Comparison of ENCODE assay signal across 1 cellular context in the genomic region with DNA sequence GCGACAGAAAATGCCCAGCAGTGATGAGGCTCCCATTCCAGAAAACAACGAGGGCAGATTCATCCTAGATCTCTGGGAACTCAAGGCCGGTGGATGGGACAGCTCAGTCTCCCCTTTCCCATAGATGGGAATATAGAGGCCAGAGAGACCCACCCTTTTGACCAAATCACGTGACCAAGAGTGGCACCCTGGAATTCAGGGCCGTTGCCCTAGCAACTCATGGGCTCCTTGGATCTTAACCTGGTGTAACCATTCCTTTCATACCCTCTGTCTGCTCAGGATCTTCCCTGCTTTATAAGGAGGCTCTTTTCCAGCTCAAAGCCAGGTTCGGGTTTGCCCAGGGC.
TF ChIP-seq lines count a peak whose summit lies in the region.

No MANE protein-coding gene starts in this region.

TF ChIP-seq in HepG2, 621 proteins besides CTCF, POLR2A, EP300 and RAD21 (continues in another document):
- TF ChIP-seq RFX3 (CRISPR knock-in tag; IDR thresholded peaks at IDR 0.05): peak; percentile 73
- TF ChIP-seq KDM2A (CRISPR knock-in tag; IDR thresholded peaks at IDR 0.05; ENCODE audit: borderline replicate concordance, low read depth): 0 out of 2 replicates have a peak, but pooled peaks have one; percentile 36
- peak; percentile 81 for TF ChIP-seq TEAD3 (CRISPR knock-in tag; optimal IDR thresholded peaks at IDR 0.05; ENCODE audit: borderline replicate concordance)
- TF ChIP-seq RAD51 (IDR thresholded peaks at IDR 0.05; ENCODE audit: borderline replicate concordance): peak; percentile 90
- 0 out of 2 replicates have a peak, but pooled peaks have one; percentile 5 for TF ChIP-seq FOSL2 (CRISPR knock-in tag; IDR thresholded peaks at IDR 0.05)
- no peak for TF ChIP-seq NR2F6 (IDR thresholded peaks at IDR 0.05)
- TF ChIP-seq NR2F6 (CRISPR knock-in tag; IDR thresholded peaks at IDR 0.05): 0 out of 2 replicates have a peak, but pooled peaks have one; percentile 1
- TF ChIP-seq, protein P1, sequence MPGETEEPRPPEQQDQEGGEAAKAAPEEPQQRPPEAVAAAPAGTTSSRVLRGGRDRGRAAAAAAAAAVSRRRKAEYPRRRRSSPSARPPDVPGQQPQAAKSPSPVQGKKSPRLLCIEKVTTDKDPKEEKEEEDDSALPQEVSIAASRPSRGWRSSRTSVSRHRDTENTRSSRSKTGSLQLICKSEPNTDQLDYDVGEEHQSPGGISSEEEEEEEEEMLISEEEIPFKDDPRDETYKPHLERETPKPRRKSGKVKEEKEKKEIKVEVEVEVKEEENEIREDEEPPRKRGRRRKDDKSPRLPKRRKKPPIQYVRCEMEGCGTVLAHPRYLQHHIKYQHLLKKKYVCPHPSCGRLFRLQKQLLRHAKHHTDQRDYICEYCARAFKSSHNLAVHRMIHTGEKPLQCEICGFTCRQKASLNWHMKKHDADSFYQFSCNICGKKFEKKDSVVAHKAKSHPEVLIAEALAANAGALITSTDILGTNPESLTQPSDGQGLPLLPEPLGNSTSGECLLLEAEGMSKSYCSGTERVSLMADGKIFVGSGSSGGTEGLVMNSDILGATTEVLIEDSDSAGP (CRISPR knock-in tag; IDR thresholded peaks at IDR 0.05; ENCODE audit: borderline replicate concordance): no peak
- TF ChIP-seq SMC3 (IDR thresholded peaks at IDR 0.05; ENCODE audit: low read length): no peak
- TF ChIP-seq ZNF788 (CRISPR knock-in tag; IDR thresholded peaks at IDR 0.05; ENCODE audit: borderline replicate concordance): no peak
- TF ChIP-seq ZNF878 (CRISPR knock-in tag; IDR thresholded peaks at IDR 0.05): no peak
- TF ChIP-seq, protein P2, sequence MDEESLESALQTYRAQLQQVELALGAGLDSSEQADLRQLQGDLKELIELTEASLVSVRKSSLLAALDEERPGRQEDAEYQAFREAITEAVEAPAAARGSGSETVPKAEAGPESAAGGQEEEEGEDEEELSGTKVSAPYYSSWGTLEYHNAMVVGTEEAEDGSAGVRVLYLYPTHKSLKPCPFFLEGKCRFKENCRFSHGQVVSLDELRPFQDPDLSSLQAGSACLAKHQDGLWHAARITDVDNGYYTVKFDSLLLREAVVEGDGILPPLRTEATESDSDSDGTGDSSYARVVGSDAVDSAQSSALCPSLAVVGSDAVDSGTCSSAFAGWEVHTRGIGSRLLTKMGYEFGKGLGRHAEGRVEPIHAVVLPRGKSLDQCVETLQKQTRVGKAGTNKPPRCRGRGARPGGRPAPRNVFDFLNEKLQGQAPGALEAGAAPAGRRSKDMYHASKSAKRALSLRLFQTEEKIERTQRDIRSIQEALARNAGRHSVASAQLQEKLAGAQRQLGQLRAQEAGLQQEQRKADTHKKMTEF (CRISPR knock-in tag; IDR thresholded peaks at IDR 0.05): 0 out of 2 replicates have a peak, but pooled peaks have one; percentile 45
- TF ChIP-seq SIN3B (IDR thresholded peaks at IDR 0.05; ENCODE audit: low read length): no peak
- TF ChIP-seq FOXP4 (CRISPR knock-in tag; IDR thresholded peaks at IDR 0.05): 0 out of 2 replicates have a peak, but pooled peaks have one; percentile 14
- TF ChIP-seq ZKSCAN1 (IDR thresholded peaks at IDR 0.05; ENCODE audit: low read length): no peak
- no peak; the same call in 1 of the 2 replicates for TF ChIP-seq ZMAT3 (CRISPR knock-in tag; conservative IDR thresholded peaks at IDR 0.05)
- TF ChIP-seq ZNF143 (CRISPR knock-in tag; IDR thresholded peaks at IDR 0.05): 0 out of 2 replicates have a peak, but pooled peaks have one; percentile 4
- TF ChIP-seq ZMYM3 (CRISPR knock-in tag; IDR thresholded peaks at IDR 0.05): 0 out of 2 replicates have a peak, but pooled peaks have one; percentile 39
- 0 out of 2 replicates have a peak, but pooled peaks have one; percentile 6 for TF ChIP-seq ZBED4 (CRISPR knock-in tag; IDR thresholded peaks at IDR 0.05; ENCODE audit: borderline replicate concordance)
- TF ChIP-seq, protein P3, sequence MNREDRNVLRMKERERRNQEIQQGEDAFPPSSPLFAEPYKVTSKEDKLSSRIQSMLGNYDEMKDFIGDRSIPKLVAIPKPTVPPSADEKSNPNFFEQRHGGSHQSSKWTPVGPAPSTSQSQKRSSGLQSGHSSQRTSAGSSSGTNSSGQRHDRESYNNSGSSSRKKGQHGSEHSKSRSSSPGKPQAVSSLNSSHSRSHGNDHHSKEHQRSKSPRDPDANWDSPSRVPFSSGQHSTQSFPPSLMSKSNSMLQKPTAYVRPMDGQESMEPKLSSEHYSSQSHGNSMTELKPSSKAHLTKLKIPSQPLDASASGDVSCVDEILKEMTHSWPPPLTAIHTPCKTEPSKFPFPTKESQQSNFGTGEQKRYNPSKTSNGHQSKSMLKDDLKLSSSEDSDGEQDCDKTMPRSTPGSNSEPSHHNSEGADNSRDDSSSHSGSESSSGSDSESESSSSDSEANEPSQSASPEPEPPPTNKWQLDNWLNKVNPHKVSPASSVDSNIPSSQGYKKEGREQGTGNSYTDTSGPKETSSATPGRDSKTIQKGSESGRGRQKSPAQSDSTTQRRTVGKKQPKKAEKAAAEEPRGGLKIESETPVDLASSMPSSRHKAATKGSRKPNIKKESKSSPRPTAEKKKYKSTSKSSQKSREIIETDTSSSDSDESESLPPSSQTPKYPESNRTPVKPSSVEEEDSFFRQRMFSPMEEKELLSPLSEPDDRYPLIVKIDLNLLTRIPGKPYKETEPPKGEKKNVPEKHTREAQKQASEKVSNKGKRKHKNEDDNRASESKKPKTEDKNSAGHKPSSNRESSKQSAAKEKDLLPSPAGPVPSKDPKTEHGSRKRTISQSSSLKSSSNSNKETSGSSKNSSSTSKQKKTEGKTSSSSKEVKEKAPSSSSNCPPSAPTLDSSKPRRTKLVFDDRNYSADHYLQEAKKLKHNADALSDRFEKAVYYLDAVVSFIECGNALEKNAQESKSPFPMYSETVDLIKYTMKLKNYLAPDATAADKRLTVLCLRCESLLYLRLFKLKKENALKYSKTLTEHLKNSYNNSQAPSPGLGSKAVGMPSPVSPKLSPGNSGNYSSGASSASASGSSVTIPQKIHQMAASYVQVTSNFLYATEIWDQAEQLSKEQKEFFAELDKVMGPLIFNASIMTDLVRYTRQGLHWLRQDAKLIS (CRISPR knock-in tag; IDR thresholded peaks at IDR 0.05): 0 out of 2 replicates have a peak, but pooled peaks have one; percentile 5
- TF ChIP-seq ERF (CRISPR knock-in tag; IDR thresholded peaks at IDR 0.05): peak; percentile 58; the same call in 1 of the 2 replicates
- TF ChIP-seq ZFP82 (CRISPR knock-in tag; IDR thresholded peaks at IDR 0.05; ENCODE audit: borderline replicate concordance): no peak
- TF ChIP-seq, protein P4, sequence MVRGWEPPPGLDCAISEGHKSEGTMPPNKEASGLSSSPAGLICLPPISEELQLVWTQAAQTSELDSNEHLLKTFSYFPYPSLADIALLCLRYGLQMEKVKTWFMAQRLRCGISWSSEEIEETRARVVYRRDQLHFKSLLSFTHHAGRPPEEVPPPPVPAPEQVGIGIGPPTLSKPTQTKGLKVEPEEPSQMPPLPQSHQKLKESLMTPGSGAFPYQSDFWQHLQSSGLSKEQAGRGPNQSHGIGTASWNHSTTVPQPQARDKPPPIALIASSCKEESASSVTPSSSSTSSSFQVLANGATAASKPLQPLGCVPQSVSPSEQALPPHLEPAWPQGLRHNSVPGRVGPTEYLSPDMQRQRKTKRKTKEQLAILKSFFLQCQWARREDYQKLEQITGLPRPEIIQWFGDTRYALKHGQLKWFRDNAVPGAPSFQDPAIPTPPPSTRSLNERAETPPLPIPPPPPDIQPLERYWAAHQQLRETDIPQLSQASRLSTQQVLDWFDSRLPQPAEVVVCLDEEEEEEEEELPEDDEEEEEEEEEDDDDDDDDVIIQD (CRISPR knock-in tag; IDR thresholded peaks at IDR 0.05; ENCODE audit: low read depth): no peak
- peak; percentile 86 for TF ChIP-seq ZNF121 (CRISPR knock-in tag; IDR thresholded peaks at IDR 0.05)
- TF ChIP-seq GABPA (IDR thresholded peaks at IDR 0.05; ENCODE audit: low read depth, low read length): no peak
- no peak for TF ChIP-seq GABPA (CRISPR knock-in tag; IDR thresholded peaks at IDR 0.05; ENCODE audit: low read depth)
- TF ChIP-seq ZNF644 (CRISPR knock-in tag; IDR thresholded peaks at IDR 0.05; ENCODE audit: low read depth): no peak
- TF ChIP-seq ZNF629 (CRISPR knock-in tag; conservative IDR thresholded peaks at IDR 0.05): peak; percentile 85
- TF ChIP-seq ZNF484 (CRISPR knock-in tag; IDR thresholded peaks at IDR 0.05; ENCODE audit: borderline replicate concordance, low read depth): no peak
- TF ChIP-seq ZNF577 (CRISPR knock-in tag; IDR thresholded peaks at IDR 0.05; ENCODE audit: borderline replicate concordance, low read depth): no peak
- 0 out of 2 replicates have a peak, but pooled peaks have one; percentile 3 for TF ChIP-seq FOXA3 (CRISPR knock-in tag; IDR thresholded peaks at IDR 0.05)
- no peak for TF ChIP-seq E2F2 (CRISPR knock-in tag; IDR thresholded peaks at IDR 0.05; ENCODE audit: borderline replicate concordance)
- no peak; the same call in 1 of the 2 replicates for TF ChIP-seq ZNF777 (CRISPR knock-in tag; IDR thresholded peaks at IDR 0.05)
- TF ChIP-seq MED13 (CRISPR knock-in tag; IDR thresholded peaks at IDR 0.05): no peak
- TF ChIP-seq ZBTB7B (CRISPR knock-in tag; IDR thresholded peaks at IDR 0.05): no peak; the same call in 1 of the 2 replicates
- TF ChIP-seq, protein P5, sequence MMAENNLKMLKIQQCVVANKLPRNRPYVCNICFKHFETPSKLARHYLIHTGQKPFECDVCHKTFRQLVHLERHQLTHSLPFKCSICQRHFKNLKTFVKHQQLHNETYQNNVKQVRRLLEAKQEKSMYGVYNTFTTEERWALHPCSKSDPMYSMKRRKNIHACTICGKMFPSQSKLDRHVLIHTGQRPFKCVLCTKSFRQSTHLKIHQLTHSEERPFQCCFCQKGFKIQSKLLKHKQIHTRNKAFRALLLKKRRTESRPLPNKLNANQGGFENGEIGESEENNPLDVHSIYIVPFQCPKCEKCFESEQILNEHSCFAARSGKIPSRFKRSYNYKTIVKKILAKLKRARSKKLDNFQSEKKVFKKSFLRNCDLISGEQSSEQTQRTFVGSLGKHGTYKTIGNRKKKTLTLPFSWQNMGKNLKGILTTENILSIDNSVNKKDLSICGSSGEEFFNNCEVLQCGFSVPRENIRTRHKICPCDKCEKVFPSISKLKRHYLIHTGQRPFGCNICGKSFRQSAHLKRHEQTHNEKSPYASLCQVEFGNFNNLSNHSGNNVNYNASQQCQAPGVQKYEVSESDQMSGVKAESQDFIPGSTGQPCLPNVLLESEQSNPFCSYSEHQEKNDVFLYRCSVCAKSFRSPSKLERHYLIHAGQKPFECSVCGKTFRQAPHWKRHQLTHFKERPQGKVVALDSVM (CRISPR knock-in tag; IDR thresholded peaks at IDR 0.05): no peak
- TF ChIP-seq TFDP2 (CRISPR knock-in tag; IDR thresholded peaks at IDR 0.05): no peak
- TF ChIP-seq ZNF124 (CRISPR knock-in tag; IDR thresholded peaks at IDR 0.05): no peak
- TF ChIP-seq NCOA2 (CRISPR knock-in tag; IDR thresholded peaks at IDR 0.05): no peak
